10 cellular contexts compared by ENCODE assay signal in the genomic region with DNA sequence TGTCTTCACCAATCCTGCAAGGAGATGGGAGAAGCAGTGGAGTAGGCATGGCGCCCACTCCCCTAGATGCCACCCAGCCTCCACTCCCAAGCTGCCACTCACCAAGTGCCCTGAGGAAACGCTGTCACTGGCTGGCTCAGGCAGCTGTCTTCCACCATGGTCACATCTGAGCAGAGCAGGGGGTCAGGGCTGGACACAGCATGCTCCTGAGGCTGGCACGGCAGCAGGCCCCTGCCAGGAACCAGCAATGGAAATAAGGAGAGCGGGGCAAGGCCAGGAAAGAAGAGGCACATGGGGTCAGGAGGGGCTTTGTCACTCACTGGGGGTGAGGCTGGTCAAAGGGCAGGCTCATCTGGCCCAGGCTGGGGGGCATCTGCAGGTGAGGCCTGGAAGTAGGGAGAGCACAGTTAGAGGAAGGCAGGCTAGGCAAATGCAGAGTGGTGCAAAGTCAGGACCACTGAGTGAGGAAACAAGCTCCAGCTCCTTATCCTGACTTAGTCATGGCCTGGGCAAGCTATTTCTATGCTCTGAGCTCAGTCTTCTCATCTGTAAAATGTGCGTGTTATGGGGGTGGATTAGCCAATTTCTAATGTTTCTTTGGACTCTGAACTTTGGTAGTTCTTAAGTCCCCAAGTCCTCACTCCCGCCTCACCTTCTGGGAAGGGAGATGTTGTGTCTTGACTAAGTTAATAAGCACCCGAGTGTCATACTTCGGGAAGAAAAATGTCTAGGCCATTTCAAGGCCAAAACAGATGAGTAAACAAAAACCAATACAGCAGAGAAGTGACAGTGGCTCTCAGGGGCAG. TPM values are rescaled to one million over a fixed set of nuclear protein-coding genes. Genes with fewer than 3 reads are reported as not detected.
DNase-seq lines count a peak whose midpoint lies in the region; ATAC-seq, FAIRE-seq and TF ChIP-seq lines count a peak whose summit lies in the region.
"Had no signal": no experiment of that assay in that cellular context is flagged by ENCODE, and none has a peak within 500 bp of the region (broad histone marks: within the 10 kb centered on the region; RNA-seq: fewer than 3 reads in every experiment).

No MANE protein-coding gene starts in this region.

- DNase-seq in cardiac muscle cell (ENCODE audit: low read depth in 1 of 2, low spot score in 1 of 2) (no peak), left cardiac atrium (no peak), kidney (no peak), type B pancreatic cell (ENCODE audit: extremely low spot score, unreplicated experiment) (no peak), SHP77 treated with DMSO at 0.1 percent for 48 hours (lab: John Stamatoyannopoulos, UW) (no peak), NCI-H146 (lab: John Stamatoyannopoulos, UW) (no peak), NCI-H1092 (lab: John Stamatoyannopoulos, UW) (no peak)
- no peak for DNase-seq in activated CD8-positive, alpha-beta T cell treated with anti-CD3 and anti-CD28 coated beads, Interleukin-2, amount 10 ng/mL, durations not matched to agents 7 days and 5 days
- DNase-seq: NCI-H774 had no signal

- TF ChIP-seq CTCF in cardiac muscle cell (IDR thresholded peaks at IDR 0.05; ENCODE audit: low read depth, low read length) (no peak), kidney (IDR thresholded peaks at IDR 0.05; ENCODE audit: borderline replicate concordance, extremely low read depth, insufficient read depth) (no peak), type B pancreatic cell (conservative IDR thresholded peaks at IDR 0.05) (no peak)

- POLR2A ChIA-PET in activated CD8-positive, alpha-beta T cell treated with anti-CD3 and anti-CD28 coated beads, Interleukin-2, amount 10 ng/mL, durations not matched to agents 7 days and 5 days (lab: Charles Lee): interaction anchor here (0.6 to 8.0 kb wide), 5 partner anchors 10 to 184 kb away, joined by 4 to 77 read pairs (median 4); a partner anchor contains a TSS

- no peaks in the 10 kb centered on the region for H3K27me3 ChIP-seq in cardiac muscle cell
- H3K27me3 ChIP-seq: right atrium auricular region had no signal

- CTCF ChIA-PET in activated CD8-positive, alpha-beta T cell treated with anti-CD3 and anti-CD28 coated beads, Interleukin-2, amount 10 ng/mL, durations not matched to agents 7 days and 5 days (lab: Charles Lee): interaction anchor here (12.4 to 18.4 kb wide), 2 partner anchors 10 to 27 kb away, joined by 190 to 233 read pairs; a partner anchor contains a TSS

- H3K9me3 ChIP-seq in cardiac muscle cell (ENCODE audit: low read depth) (no peaks in the 10 kb centered on the region), kidney (ENCODE audit: control insufficient read depth in 1 of 2, low read length in 2 of 2) (no peaks in the 10 kb centered on the region)
- H3K9me3 ChIP-seq: right atrium auricular region had no signal

- H3K4me1 ChIP-seq in cardiac muscle cell (ENCODE audit: low read depth) (peaks cover 7% of the 10 kb centered on the region), kidney (ENCODE audit: control insufficient read depth in 1 of 2, insufficient read depth in 1 of 2, low read depth in 1 of 2, low read length in 2 of 2) (peaks cover 0 to 12% of the 10 kb centered on the region in 2 donors)

- H3K4me3 Mint-ChIP-seq in activated CD8-positive, alpha-beta T cell treated with anti-CD3 and anti-CD28 coated beads, Interleukin-2, amount 10 ng/mL, durations not matched to agents 7 days and 5 days: no peak overlapping the region
- no peak overlapping the region for H3K4me3 Mint-ChIP-seq in type B pancreatic cell

- H3K9me3 Mint-ChIP-seq in activated CD8-positive, alpha-beta T cell treated with anti-CD3 and anti-CD28 coated beads, Interleukin-2, amount 10 ng/mL, durations not matched to agents 7 days and 5 days (ENCODE audit: insufficient read depth): no peaks in the 10 kb centered on the region
- H3K9me3 Mint-ChIP-seq in type B pancreatic cell: no peaks in the 10 kb centered on the region

- no peak overlapping the region for H3K9ac ChIP-seq in kidney (ENCODE audit: low read length in 2 of 2)

- peak overlapping the region; percentile 16 for H3K27ac ChIP-seq in cardiac muscle cell
- H3K27ac ChIP-seq in kidney (ENCODE audit: low read depth in 2 of 2, low read length in 2 of 2): peak overlapping the region; percentile 26 to 40
- H3K27ac ChIP-seq: right atrium auricular region had no signal

- no peak for ATAC-seq in left cardiac atrium
- no peak for ATAC-seq in activated CD8-positive, alpha-beta T cell treated with anti-CD3 and anti-CD28 coated beads, Interleukin-2, amount 10 ng/mL, durations not matched to agents 7 days and 5 days

- peaks cover 51% of the 10 kb centered on the region for H3K4me1 Mint-ChIP-seq in activated CD8-positive, alpha-beta T cell treated with anti-CD3 and anti-CD28 coated beads, Interleukin-2, amount 10 ng/mL, durations not matched to agents 7 days and 5 days (ENCODE audit: low read depth)
- H3K4me1 Mint-ChIP-seq in type B pancreatic cell (ENCODE audit: unreplicated experiment): peaks cover 31% of the 10 kb centered on the region

- H3K4me3 ChIP-seq in cardiac muscle cell (no peak overlapping the region), kidney (ENCODE audit: low read length in 2 of 2) (no peak overlapping the region)
- H3K4me3 ChIP-seq: right atrium auricular region had no signal

- FAIRE-seq in kidney (lab: Jason Lieb, UNC): no peak

- H3K36me3 ChIP-seq in cardiac muscle cell: peaks cover 9% of the 10 kb centered on the region
- H3K36me3 ChIP-seq in kidney (ENCODE audit: control insufficient read depth in 1 of 2, insufficient read depth in 2 of 2, low read length in 2 of 2): peaks cover 12 to 57% of the 10 kb centered on the region in 2 donors

- peaks cover 65% of the 10 kb centered on the region for H3K36me3 Mint-ChIP-seq in activated CD8-positive, alpha-beta T cell treated with anti-CD3 and anti-CD28 coated beads, Interleukin-2, amount 10 ng/mL, durations not matched to agents 7 days and 5 days (ENCODE audit: low read depth)
- H3K36me3 Mint-ChIP-seq in type B pancreatic cell: peaks cover 26% of the 10 kb centered on the region

- H3K27ac Mint-ChIP-seq in activated CD8-positive, alpha-beta T cell treated with anti-CD3 and anti-CD28 coated beads, Interleukin-2, amount 10 ng/mL, durations not matched to agents 7 days and 5 days: peak overlapping the region; percentile 37
- H3K27ac Mint-ChIP-seq in type B pancreatic cell: peak overlapping the region; percentile 97

- no peaks in the 10 kb centered on the region for H3K27me3 Mint-ChIP-seq in activated CD8-positive, alpha-beta T cell treated with anti-CD3 and anti-CD28 coated beads, Interleukin-2, amount 10 ng/mL, durations not matched to agents 7 days and 5 days (ENCODE audit: low read depth)
- no peaks in the 10 kb centered on the region for H3K27me3 Mint-ChIP-seq in type B pancreatic cell

- intact Hi-C loops in left cardiac atrium (cut with DNase I): no loop called here
- intact Hi-C loops in kidney (cut with DNase I): no loop called here

RNA-seq across cellular contexts. Expression of a gene that starts 8.0 kb away (rescaled TPM):
- total RNA-seq in cardiac muscle cell: 30.8 and 35.0 TPM in 2 replicates
- polyA plus RNA-seq in cardiac muscle cell: 11.9 and 14.7 TPM in 2 replicates
- total RNA-seq in left cardiac atrium: 10 to 100 TPM; 11.1 to 17.1 TPM
- total RNA-seq in activated CD8-positive, alpha-beta T cell treated with anti-CD3 and anti-CD28 coated beads, Interleukin-2, amount 10 ng/mL, durations not matched to agents 7 days and 5 days: 10 to 100 TPM; 12.9 to 13.7 TPM
- total RNA-seq in kidney: 28.0 TPM
- 13.9 TPM for polyA plus RNA-seq in kidney (ENCODE audit: insufficient read depth, low read depth, low replicate concordance)
- total RNA-seq in type B pancreatic cell (ENCODE audit: low replicate concordance): 48.3 and 49.7 TPM in 2 replicates

RNA-seq across cellular contexts. Expression of a gene that starts 14.2 kb away (rescaled TPM):
- total RNA-seq in cardiac muscle cell (34.6 and 53.0 TPM in 2 replicates), left cardiac atrium (10 to 100 TPM; 77.7 to 78.1 TPM), kidney (232 TPM), type B pancreatic cell (ENCODE audit: low replicate concordance) (83.4 and 167 TPM in 2 replicates)
- polyA plus RNA-seq in cardiac muscle cell (37.2 and 45.9 TPM in 2 replicates), kidney (ENCODE audit: insufficient read depth, low read depth, low replicate concordance) (74.8 TPM)
- 100 to 1,000 TPM; 189 TPM for total RNA-seq in activated CD8-positive, alpha-beta T cell treated with anti-CD3 and anti-CD28 coated beads, Interleukin-2, amount 10 ng/mL, durations not matched to agents 7 days and 5 days

RNA-seq across cellular contexts. Expression of a gene that starts 18.4 kb away (rescaled TPM):
- total RNA-seq in cardiac muscle cell (4.4 and 8.8 TPM in 2 replicates), left cardiac atrium (1 to 10 TPM; 2.8 to 5.3 TPM), kidney (10.3 TPM), type B pancreatic cell (ENCODE audit: low replicate concordance) (17.4 and 32.0 TPM in 2 replicates)
- polyA plus RNA-seq in cardiac muscle cell (5.8 and 6.6 TPM in 2 replicates), kidney (ENCODE audit: insufficient read depth, low read depth, low replicate concordance) (2.1 TPM)
- total RNA-seq in activated CD8-positive, alpha-beta T cell treated with anti-CD3 and anti-CD28 coated beads, Interleukin-2, amount 10 ng/mL, durations not matched to agents 7 days and 5 days: 10 to 100 TPM; 56.4 to 56.9 TPM

RNA-seq across cellular contexts. Expression of a gene that starts 31.3 kb away (rescaled TPM):
- total RNA-seq in cardiac muscle cell (37.1 and 77.5 TPM in 2 replicates), left cardiac atrium (100 to 1,000 TPM; 188 to 222 TPM), kidney (121 TPM), type B pancreatic cell (ENCODE audit: low replicate concordance) (96.4 and 138 TPM in 2 replicates)
- polyA plus RNA-seq in cardiac muscle cell (28.3 and 28.5 TPM in 2 replicates), kidney (ENCODE audit: insufficient read depth, low read depth, low replicate concordance) (18.7 TPM)
- under 1 TPM; 0.39 to 0.40 TPM for total RNA-seq in activated CD8-positive, alpha-beta T cell treated with anti-CD3 and anti-CD28 coated beads, Interleukin-2, amount 10 ng/mL, durations not matched to agents 7 days and 5 days

RNA-seq across cellular contexts. Expression of a gene that starts 47.0 kb away (rescaled TPM):
- total RNA-seq in cardiac muscle cell (not detected in 2 replicates), left cardiac atrium (under 1 TPM; 0.09 to 0.13 TPM), kidney (0.25 TPM), type B pancreatic cell (ENCODE audit: low replicate concordance) (4.3 and 19.4 TPM in 2 replicates)
- polyA plus RNA-seq in cardiac muscle cell (1.5 TPM in 1 of 2 replicates, not detected in the other), kidney (ENCODE audit: insufficient read depth, low read depth, low replicate concordance) (0.77 TPM)
- 1 to 10 TPM; 1.3 to 1.4 TPM for total RNA-seq in activated CD8-positive, alpha-beta T cell treated with anti-CD3 and anti-CD28 coated beads, Interleukin-2, amount 10 ng/mL, durations not matched to agents 7 days and 5 days
